ENCODE assay signal across 20 cellular contexts in genomic region chr1:217673387-217673786, GRCh38. TPM values are rescaled to one million over a fixed set of nuclear protein-coding genes. Genes with fewer than 3 reads are reported as not detected.
DNase-seq lines count a peak whose midpoint lies in the region; ATAC-seq and TF ChIP-seq lines count a peak whose summit lies in the region.
"Had no signal": no experiment of that assay in that cellular context is flagged by ENCODE, and none has a peak within 500 bp of the region (broad histone marks: within the 10 kb centered on the region; RNA-seq: fewer than 3 reads in every experiment).

No MANE protein-coding gene starts in this region.

- H3K9me3 ChIP-seq in lower lobe of right lung: no peaks in the 10 kb centered on the region
- H3K9me3 ChIP-seq in gastroesophageal sphincter: no peaks in the 10 kb centered on the region

- DNase-seq in lower lobe of right lung: no peak
- DNase-seq in NCI-H2081 (lab: John Stamatoyannopoulos, UW): no peak
- no peak for DNase-seq in DMS114 treated with DMSO at 0.1 percent for 48 hours (lab: John Stamatoyannopoulos, UW; ENCODE audit: unreplicated experiment)
- DNase-seq: activated CD8-positive, alpha-beta memory T cell treated with anti-CD3 and anti-CD28 coated beads, Interleukin-2, amount 10 ng/mL, durations not matched to agents 7 days and 5 days; activated gamma-delta T cell treated with Interleukin-2 at 50 U/mL for 16 hours; cortex of kidney; erythroblast; head of caudate nucleus; KG1; NCI-H1436 treated with DMSO at 0.1 percent for 48 hours; NCI-H510A; occipital lobe had no signal

- intact Hi-C loops in lower lobe of right lung (cut with DNase I): no loop called here

- 63% methylated on average over 2 of the region's 2 CpGs; no CpG with 5 or more reads in 1 of the 2 donors for WGBS in gastroesophageal sphincter (ENCODE audit: low coverage in 1 of 2), 2 donors

- no peaks in the 10 kb centered on the region for H3K27me3 ChIP-seq in lower lobe of right lung (ENCODE audit: low read depth)
- H3K27me3 ChIP-seq in gastroesophageal sphincter: no peaks in the 10 kb centered on the region

- no peak for TF ChIP-seq CTCF in lower lobe of right lung (IDR thresholded peaks at IDR 0.05)
- TF ChIP-seq CTCF in gastroesophageal sphincter (IDR thresholded peaks at IDR 0.05): no peak

- H3K27ac ChIP-seq in lower lobe of right lung (no peak overlapping the region), gastroesophageal sphincter (no peak overlapping the region)
- H3K27ac ChIP-seq: HL-60 had no signal

- TF ChIP-seq POLR2A in gastroesophageal sphincter (IDR thresholded peaks at IDR 0.05): no peak

- H3K4me1 ChIP-seq in lower lobe of right lung (no peaks in the 10 kb centered on the region), gastroesophageal sphincter (no peaks in the 10 kb centered on the region)

- no peak for TF ChIP-seq EP300 in gastroesophageal sphincter (IDR thresholded peaks at IDR 0.05)

- peak; percentile 64 for ATAC-seq in GM18511 (IDR thresholded peaks at IDR 0.05; ENCODE audit: unreplicated experiment)
- peak; percentile 87 for ATAC-seq in GM21515 (IDR thresholded peaks at IDR 0.05; ENCODE audit: unreplicated experiment)
- ATAC-seq in HG03354 (IDR thresholded peaks at IDR 0.05; ENCODE audit: poor library complexity, severe bottlenecking, unreplicated experiment): peak; percentile 75
- peak; percentile 24 to 66 for ATAC-seq in lower lobe of right lung
- no peak for ATAC-seq in GM21360 (IDR thresholded peaks at IDR 0.05; ENCODE audit: unreplicated experiment)
- ATAC-seq in gastroesophageal sphincter: no peak
- ATAC-seq: activated CD8-positive, alpha-beta memory T cell treated with anti-CD3 and anti-CD28 coated beads, Interleukin-2, amount 10 ng/mL, durations not matched to agents 7 days and 5 days; Panc1; stimulated activated effector memory CD8-positive, alpha-beta T cell treated with anti-CD3 and anti-CD28 coated beads, Interleukin-12 subunit alpha, Interleukin-12 subunit beta, amount 100 ng/mL, for 72 hours had no signal

- H3K36me3 ChIP-seq in lower lobe of right lung (no peaks in the 10 kb centered on the region), gastroesophageal sphincter (no peaks in the 10 kb centered on the region)

- H3K4me3 ChIP-seq in lower lobe of right lung: no peak overlapping the region
- no peak overlapping the region for H3K4me3 ChIP-seq in gastroesophageal sphincter

RNA-seq across cellular contexts. Expression of gene SPATA17, which starts 42.2 kb away (rescaled TPM):
- total RNA-seq in lower lobe of right lung (4.0 TPM), gastroesophageal sphincter (under 1 TPM in 3 of 4 donors, not detected in 1; 0.13 to 0.62 (median 0.19) TPM)
- total RNA-seq: activated CD8-positive, alpha-beta memory T cell treated with anti-CD3 and anti-CD28 coated beads, Interleukin-2, amount 10 ng/mL, durations not matched to agents 7 days and 5 days had no signal

RNA-seq across cellular contexts. Expression of gene GPATCH2, which starts 42.5 kb away (rescaled TPM):
- total RNA-seq in lower lobe of right lung (12.4 TPM), gastroesophageal sphincter (10 to 100 TPM; 11.2 to 18.7 (median 14.3) TPM)

Comparison
In these comparisons a context has a peak if more than half of its experiments do, and no peak if none do; other contexts are left out.
1. ATAC-seq: peak in GM18511 (single experiment), GM21515 (single experiment), HG03354 (single experiment) and lower lobe of right lung (2 of 2); none in GM21360 (single experiment) and gastroesophageal sphincter (single experiment).